Comparison of ENCODE assay signal across 12 cellular contexts in genomic region chr12:75969768-75970167, GRCh38.
DNase-seq lines count a peak whose midpoint lies in the region; ATAC-seq and TF ChIP-seq lines count a peak whose summit lies in the region.
"Had no signal": no experiment of that assay in that cellular context is flagged by ENCODE, and none has a peak within 500 bp of the region (broad histone marks: within the 10 kb centered on the region; RNA-seq: fewer than 3 reads in every experiment).

No MANE protein-coding gene starts in this region.

- H3K4me1 Mint-ChIP-seq in activated T-cell treated with anti-CD3 and anti-CD28 coated beads, Interleukin-2, amount 50 U/mL, for 24 hours (ENCODE audit: low read depth), result peaks cover 67% of the 10 kb centered on the region
- H3K4me1 Mint-ChIP-seq in stimulated activated effector memory CD8-positive, alpha-beta T cell treated with anti-CD3 and anti-CD28 coated beads, Interleukin-12 subunit alpha, Interleukin-12 subunit beta, amount 100 ng/mL, for 72 hours, result peaks cover 40% of the 10 kb centered on the region

- intact Hi-C loops in Panc1 (cut with micrococcal nuclease; ENCODE audit: unreplicated experiment) (loop anchor here (10.0 kb wide), 1 partner anchor 105 kb away; no protein-coding TSS in a partner anchor), colonic mucosa (cut with DNase I) (no loop called here)

- H3K36me3 ChIP-seq in Panc1 (ENCODE audit: control insufficient read depth, insufficient read depth, low read length) (no peaks in the 10 kb centered on the region), iPS-18a (ENCODE audit: control insufficient read depth, low read depth, low read length) (no peaks in the 10 kb centered on the region), colonic mucosa (no peaks in the 10 kb centered on the region)
- H3K36me3 ChIP-seq: tibial artery had no signal

- POLR2A ChIA-PET in Panc1 (lab: Charles Lee), result no interaction called here

- BruUV-seq in Panc1 (replicated peaks; lab: Mats Ljungman, UMichigan), result no TSS peak

- H3K4me3 ChIP-seq in Panc1 (ENCODE audit: low read depth in 2 of 2, low read length in 2 of 2), result no peak overlapping the region
- peak overlapping the region; percentile 13 for H3K4me3 ChIP-seq in iPS-18a (ENCODE audit: low read length)
- H3K4me3 ChIP-seq in colonic mucosa, result no peak overlapping the region
- H3K4me3 ChIP-seq: skin epidermis, tibial artery had no signal

- CTCF ChIA-PET in Panc1 (lab: Charles Lee), result no interaction called here

- no peaks in the 10 kb centered on the region for H3K27me3 Mint-ChIP-seq in activated T-cell treated with anti-CD3 and anti-CD28 coated beads, Interleukin-2, amount 50 U/mL, for 24 hours
- H3K27me3 Mint-ChIP-seq: naive thymus-derived CD8-positive, alpha-beta T cell had no signal

- no peak overlapping the region for H3K4me3 Mint-ChIP-seq in activated T-cell treated with anti-CD3 and anti-CD28 coated beads, Interleukin-2, amount 50 U/mL, for 24 hours
- H3K4me3 Mint-ChIP-seq in stimulated activated effector memory CD8-positive, alpha-beta T cell treated with anti-CD3 and anti-CD28 coated beads, Interleukin-12 subunit alpha, Interleukin-12 subunit beta, amount 100 ng/mL, for 72 hours, result no peak overlapping the region
- H3K4me3 Mint-ChIP-seq: naive thymus-derived CD8-positive, alpha-beta T cell had no signal

- in situ Hi-C loops in Panc1 (cut with HindIII; ENCODE audit: low pct_unique_long_range_greater_than_20kb, low sequenced_read_pairs), result no loop called here

- H3K9ac ChIP-seq in iPS-18a (ENCODE audit: low read length), result no peak overlapping the region
- H3K9ac ChIP-seq in colonic mucosa (ENCODE audit: low read depth in 2 of 2, low read length in 2 of 2), result no peak overlapping the region

- no peak for ATAC-seq in Panc1
- no peak for ATAC-seq in stimulated activated effector memory CD8-positive, alpha-beta T cell treated with anti-CD3 and anti-CD28 coated beads, Interleukin-12 subunit alpha, Interleukin-12 subunit beta, amount 100 ng/mL, for 72 hours
- no peak for ATAC-seq in HG03439 (IDR thresholded peaks at IDR 0.05; ENCODE audit: unreplicated experiment)
- ATAC-seq: naive thymus-derived CD8-positive, alpha-beta T cell had no signal

- DNase-seq in activated T-cell treated with anti-CD3 and anti-CD28 coated beads, Interleukin-2, amount 50 U/mL, for 24 hours, result no peak
- DNase-seq in activated T-cell treated with anti-CD3 and anti-CD28 coated beads for 4 hours (no peak), Panc1 (ENCODE audit: low read depth, low spot score) (no peak), D341Med (ENCODE audit: low spot score) (no peak), colonic mucosa (no peak)
- no peak for DNase-seq in stimulated activated effector memory CD8-positive, alpha-beta T cell treated with anti-CD3 and anti-CD28 coated beads, Interleukin-12 subunit alpha, Interleukin-12 subunit beta, amount 100 ng/mL, for 72 hours (ENCODE audit: low spot score in 2 of 2)
- DNase-seq: activated CD8-positive, alpha-beta memory T cell treated with anti-CD3 and anti-CD28 coated beads, Interleukin-2, amount 50 U/mL, for 4 hours; naive thymus-derived CD8-positive, alpha-beta T cell; tibial artery had no signal

- peak overlapping the region; percentile 9 for H3K27ac Mint-ChIP-seq in activated T-cell treated with anti-CD3 and anti-CD28 coated beads, Interleukin-2, amount 50 U/mL, for 24 hours
- peak overlapping the region; percentile 33 for H3K27ac Mint-ChIP-seq in stimulated activated effector memory CD8-positive, alpha-beta T cell treated with anti-CD3 and anti-CD28 coated beads, Interleukin-12 subunit alpha, Interleukin-12 subunit beta, amount 100 ng/mL, for 72 hours

- H3K27me3 ChIP-seq in Panc1 (ENCODE audit: control insufficient read depth, insufficient read depth, low read length) (no peaks in the 10 kb centered on the region), iPS-18a (ENCODE audit: control insufficient read depth, insufficient read depth, low read length) (no peaks in the 10 kb centered on the region), colonic mucosa (no peaks in the 10 kb centered on the region)
- H3K27me3 ChIP-seq: tibial artery had no signal

- TF ChIP-seq CTCF in Panc1 (IDR thresholded peaks at IDR 0.05) (no peak), colonic mucosa (IDR thresholded peaks at IDR 0.05) (no peak)

- peaks cover 14% of the 10 kb centered on the region for H3K9me3 Mint-ChIP-seq in activated T-cell treated with anti-CD3 and anti-CD28 coated beads, Interleukin-2, amount 50 U/mL, for 24 hours
- no peaks in the 10 kb centered on the region for H3K9me3 Mint-ChIP-seq in stimulated activated effector memory CD8-positive, alpha-beta T cell treated with anti-CD3 and anti-CD28 coated beads, Interleukin-12 subunit alpha, Interleukin-12 subunit beta, amount 100 ng/mL, for 72 hours
- H3K9me3 Mint-ChIP-seq: naive thymus-derived CD8-positive, alpha-beta T cell had no signal

- H3K36me3 Mint-ChIP-seq in activated T-cell treated with anti-CD3 and anti-CD28 coated beads, Interleukin-2, amount 50 U/mL, for 24 hours (ENCODE audit: low read depth), result peaks cover 16% of the 10 kb centered on the region
- no peaks in the 10 kb centered on the region for H3K36me3 Mint-ChIP-seq in stimulated activated effector memory CD8-positive, alpha-beta T cell treated with anti-CD3 and anti-CD28 coated beads, Interleukin-12 subunit alpha, Interleukin-12 subunit beta, amount 100 ng/mL, for 72 hours
- H3K36me3 Mint-ChIP-seq: naive thymus-derived CD8-positive, alpha-beta T cell had no signal

- H3K9me3 ChIP-seq in Panc1 (ENCODE audit: control insufficient read depth, insufficient read depth, low read depth, low read length) (peaks cover 19% of the 10 kb centered on the region; the same call in 1 of the 2 replicates), iPS-18a (ENCODE audit: control insufficient read depth, low read depth, low read length) (no peaks in the 10 kb centered on the region), colonic mucosa (no peaks in the 10 kb centered on the region)
- H3K9me3 ChIP-seq: tibial artery had no signal

- H3K27ac ChIP-seq in Panc1 (ENCODE audit: low read length) (peak overlapping the region; percentile 99), iPS-18a (ENCODE audit: low read length) (no peak overlapping the region), colonic mucosa (no peak overlapping the region)
- H3K27ac ChIP-seq: tibial artery had no signal

- H3K4me1 ChIP-seq in Panc1 (ENCODE audit: control insufficient read depth, insufficient read depth, low read length) (peaks cover 4% of the 10 kb centered on the region; the same call in 1 of the 2 replicates), iPS-18a (ENCODE audit: control insufficient read depth, low read depth, low read length) (peaks cover 27% of the 10 kb centered on the region), colonic mucosa (no peaks in the 10 kb centered on the region)
- H3K4me1 ChIP-seq: tibial artery had no signal
